In the genomic region with DNA sequence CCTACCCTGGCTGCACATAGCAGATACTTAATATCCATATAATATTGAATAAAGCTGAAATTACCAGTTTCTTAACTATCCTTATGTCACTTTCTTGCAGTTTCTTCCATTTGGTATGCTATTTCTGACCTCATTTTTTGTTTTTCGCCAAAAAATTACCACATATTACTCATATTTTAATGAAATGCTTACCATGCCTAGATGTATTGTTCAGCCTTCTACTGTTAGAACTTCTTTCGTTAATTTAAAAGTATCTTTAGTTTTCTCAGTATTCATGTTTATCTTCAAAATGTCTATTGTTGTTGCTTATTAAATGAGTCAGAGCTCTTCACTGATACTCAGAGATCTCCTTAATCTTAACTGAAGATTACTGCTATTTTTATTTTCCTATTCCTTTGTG, we compare ENCODE assay signal across 16 cellular contexts. TPM values are rescaled to one million over a fixed set of nuclear protein-coding genes. Genes with fewer than 3 reads are reported as not detected.
DNase-seq lines count a peak whose midpoint lies in the region; ATAC-seq and TF ChIP-seq lines count a peak whose summit lies in the region.
"Had no signal": no experiment of that assay in that cellular context is flagged by ENCODE, and none has a peak within 500 bp of the region (broad histone marks: within the 10 kb centered on the region; RNA-seq: fewer than 3 reads in every experiment).

No MANE protein-coding gene starts in this region.

- no peak for DNase-seq in CD4-positive, alpha-beta T cell
- peak; percentile 38 for DNase-seq in HCEC 1CT
- no peak for DNase-seq in naive thymus-derived CD8-positive, alpha-beta T cell
- no peak for DNase-seq in OCI-M2 (lab: John Stamatoyannopoulos, UW; ENCODE audit: unreplicated experiment)
- no peak for DNase-seq in SIG-M5 treated with dmso at 0.1 percent for 504 hours (lab: John Stamatoyannopoulos, UW; ENCODE audit: unreplicated experiment)
- DNase-seq: activated CD4-positive, alpha-beta T cell treated with anti-CD3 and anti-CD28 coated beads for 1 hour; activated gamma-delta T cell treated with Interleukin-2 at 50 U/mL for 16 hours; cerebellar nuclear complex; COR-L47; hypothalamus; NCI-H2171; small intestine had no signal

- H3K27me3 Mint-ChIP-seq in CD4-positive, alpha-beta T cell = no peaks in the 10 kb centered on the region
- H3K27me3 Mint-ChIP-seq in activated naive CD8-positive, alpha-beta T cell = no peaks in the 10 kb centered on the region
- H3K27me3 Mint-ChIP-seq in naive thymus-derived CD8-positive, alpha-beta T cell = no peaks in the 10 kb centered on the region

- CTCF ChIA-PET in CD4-positive, alpha-beta T cell (lab: Charles Lee) = interaction anchor here (1.1 kb wide), 1 partner anchor 43 kb away, joined by 3 read pairs; no protein-coding TSS in a partner anchor

- peak overlapping the region; percentile 57 for H3K27ac Mint-ChIP-seq in CD4-positive, alpha-beta T cell
- peak overlapping the region; percentile 62 for H3K27ac Mint-ChIP-seq in activated naive CD8-positive, alpha-beta T cell
- H3K27ac Mint-ChIP-seq in naive thymus-derived CD8-positive, alpha-beta T cell = peak overlapping the region in 9 of 10 donors; percentile 34 to 84 (median 76)

- peaks cover 7% of the 10 kb centered on the region for H3K9me3 ChIP-seq in CD4-positive, alpha-beta T cell (ENCODE audit: control insufficient read depth, low read length)
- H3K9me3 ChIP-seq: SJSA1 had no signal

- POLR2A ChIA-PET in CD4-positive, alpha-beta T cell (lab: Charles Lee) = no interaction called here
- POLR2A ChIA-PET in naive thymus-derived CD8-positive, alpha-beta T cell (lab: Charles Lee) = interaction anchor here (0.6 to 1.0 kb wide), 2 partner anchors 19 to 273 kb away, joined by 3 to 5 read pairs; no protein-coding TSS in a partner anchor

- no peaks in the 10 kb centered on the region for H3K27me3 ChIP-seq in CD4-positive, alpha-beta T cell (ENCODE audit: control insufficient read depth, insufficient read depth, low read length)
- H3K27me3 ChIP-seq: SJSA1 had no signal

- H3K27ac ChIP-seq in CD4-positive, alpha-beta T cell (ENCODE audit: low read depth, low read length) = no peak overlapping the region
- H3K27ac ChIP-seq: SJSA1 had no signal

- H3K4me1 Mint-ChIP-seq in CD4-positive, alpha-beta T cell (ENCODE audit: low read depth) = peaks cover 93% of the 10 kb centered on the region
- peaks cover 86% of the 10 kb centered on the region for H3K4me1 Mint-ChIP-seq in activated naive CD8-positive, alpha-beta T cell (ENCODE audit: low read depth)
- H3K4me1 Mint-ChIP-seq in naive thymus-derived CD8-positive, alpha-beta T cell = peaks cover 33 to 94% (median 84%) of the 10 kb centered on the region in 4 donors

- intact Hi-C loops in CD4-positive, alpha-beta T cell (cut with DNase I, micrococcal nuclease) = no loop called here

- peaks cover 6% of the 10 kb centered on the region for H3K9me3 Mint-ChIP-seq in CD4-positive, alpha-beta T cell
- H3K9me3 Mint-ChIP-seq in activated naive CD8-positive, alpha-beta T cell (ENCODE audit: low read depth) = no peaks in the 10 kb centered on the region
- H3K9me3 Mint-ChIP-seq in naive thymus-derived CD8-positive, alpha-beta T cell = peaks cover 0 to 15% (median 4%) of the 10 kb centered on the region in 9 donors

- no peak for TF ChIP-seq CTCF in CD4-positive, alpha-beta T cell (IDR thresholded peaks at IDR 0.05)

- peak overlapping the region; percentile 32 for H3K4me3 Mint-ChIP-seq in CD4-positive, alpha-beta T cell
- H3K4me3 Mint-ChIP-seq in activated naive CD8-positive, alpha-beta T cell = peak overlapping the region; percentile 55
- H3K4me3 Mint-ChIP-seq in naive thymus-derived CD8-positive, alpha-beta T cell = peak overlapping the region in 9 of 10 donors; percentile 30 to 76 (median 49)

- peaks cover 90% of the 10 kb centered on the region for H3K36me3 Mint-ChIP-seq in CD4-positive, alpha-beta T cell (ENCODE audit: low read depth)
- peaks cover 20% of the 10 kb centered on the region for H3K36me3 Mint-ChIP-seq in activated naive CD8-positive, alpha-beta T cell
- H3K36me3 Mint-ChIP-seq in naive thymus-derived CD8-positive, alpha-beta T cell = peaks cover 16 to 75% (median 26%) of the 10 kb centered on the region in 3 donors

- no peak for ATAC-seq in CD4-positive, alpha-beta T cell (ENCODE audit: poor library complexity)
- no peak for ATAC-seq in naive thymus-derived CD8-positive, alpha-beta T cell
- ATAC-seq in HG03342 (IDR thresholded peaks at IDR 0.05; ENCODE audit: unreplicated experiment) (no peak), GM18517 (IDR thresholded peaks at IDR 0.05; ENCODE audit: unreplicated experiment) (no peak)

RNA-seq across cellular contexts. Expression of gene RAP1B, which starts 20.5 kb away (rescaled TPM):
- total RNA-seq in CD4-positive, alpha-beta T cell = 100 to 1,000 TPM; 256 to 261 TPM
- 100 to 1,000 TPM; 254 to 288 TPM for total RNA-seq in naive thymus-derived CD8-positive, alpha-beta T cell
- polyA plus RNA-seq in naive thymus-derived CD8-positive, alpha-beta T cell = 100 to 1,000 TPM; 562 to 708 (median 574) TPM

RNA-seq across cellular contexts. Expression of gene NUP107, which starts 55.6 kb away (rescaled TPM):
- 10 to 100 TPM; 37.2 to 38.7 TPM for total RNA-seq in CD4-positive, alpha-beta T cell
- 10 to 100 TPM; 69.9 to 78.5 TPM for total RNA-seq in naive thymus-derived CD8-positive, alpha-beta T cell
- polyA plus RNA-seq in naive thymus-derived CD8-positive, alpha-beta T cell = 10 to 100 TPM; 21.3 to 39.0 (median 24.6) TPM
